Comparison of ENCODE assay signal across 18 cellular contexts in genomic region chr22:46982635-46983034, GRCh38.
A peak's percentile ranks its signal among the peaks of the same experiment; 100 is the strongest.
DNase-seq lines count a peak whose midpoint lies in the region; ATAC-seq and TF ChIP-seq lines count a peak whose summit lies in the region.
"Had no signal": no experiment of that assay in that cellular context is flagged by ENCODE, and none has a peak within 500 bp of the region (broad histone marks: within the 10 kb centered on the region; RNA-seq: fewer than 3 reads in every experiment).

No MANE protein-coding gene starts in this region.

- no peaks in the 10 kb centered on the region for H3K36me3 ChIP-seq in mammary epithelial cell (ENCODE audit: insufficient read depth, low read length)

- no peak overlapping the region for H3K4me3 ChIP-seq in mammary epithelial cell (replicated peaks in 1 of 3; ENCODE audit: insufficient read depth in 1 of 3, low read depth in 2 of 3, low read length in 3 of 3)
- H3K4me3 ChIP-seq: BLaER1, GM12878, GM23248 had no signal

- peaks cover 6% of the 10 kb centered on the region for H3K79me2 ChIP-seq in mammary epithelial cell (ENCODE audit: insufficient read depth, low read length)

- H3K27me3 Mint-ChIP-seq in MCF 10A (ENCODE audit: insufficient read depth, unreplicated experiment): no peaks in the 10 kb centered on the region
- no peaks in the 10 kb centered on the region for H3K27me3 Mint-ChIP-seq in nephron progenitor cell (ENCODE audit: low read depth, poor library complexity)

- CTCF ChIA-PET in MCF 10A (lab: Yijun Ruan, JAX) (interaction anchor here (1.2 kb wide), 1 partner anchor 15 kb away, joined by 4 read pairs; no protein-coding TSS in a partner anchor), mammary epithelial cell (lab: Charles Lee; ENCODE audit: low non-redundant PET) (no interaction called here)

- WGBS in mammary epithelial cell (ENCODE audit: low coverage, missing lambda C conversion rate): 95% methylated on average over 14 of the region's 14 CpGs

- BruUV-seq in MCF 10A (replicated peaks; lab: Mats Ljungman, UMichigan) (no TSS peak), mammary epithelial cell (replicated peaks; lab: Mats Ljungman, UMichigan) (no TSS peak)

- in situ Hi-C loops in mammary epithelial cell (cut with MboI; ENCODE audit: low sequenced_read_pairs in 2 of 2): no loop called here

- H3K4me3 Mint-ChIP-seq in MCF 10A (ENCODE audit: unreplicated experiment) (no peak overlapping the region), nephron progenitor cell (no peak overlapping the region)
- H3K4me3 Mint-ChIP-seq: CD14-positive monocyte; CD8-positive, alpha-beta T cell had no signal

- H3K27ac ChIP-seq in mammary epithelial cell (ENCODE audit: insufficient read depth, low read depth, low read length): no peak overlapping the region
- H3K27ac ChIP-seq: BLaER1, GM23248 had no signal

- H3K27ac Mint-ChIP-seq in MCF 10A (ENCODE audit: low read depth, unreplicated experiment): peak overlapping the region; percentile 63
- H3K27ac Mint-ChIP-seq in nephron progenitor cell: peak overlapping the region; percentile 8
- H3K27ac Mint-ChIP-seq: CD8-positive, alpha-beta T cell had no signal

- H3K9ac ChIP-seq in mammary epithelial cell (ENCODE audit: insufficient read depth, low read length): no peak overlapping the region
- H3K9ac ChIP-seq: BLaER1, GM23248 had no signal

- H3K4me2 ChIP-seq in mammary epithelial cell (ENCODE audit: insufficient read depth, low read depth, low read length): no peak overlapping the region
- H3K4me2 ChIP-seq: BLaER1 had no signal

- dilution Hi-C loops in mammary epithelial cell (cut with HindIII; ENCODE audit: low sequenced_read_pairs): no loop called here

- H3K9me3 ChIP-seq in mammary epithelial cell (replicated peaks; ENCODE audit: insufficient read depth, low read length): peaks cover 2% of the 10 kb centered on the region
- H3K9me3 ChIP-seq: BLaER1 had no signal

- DNase-seq in MCF 10A (ENCODE audit: unreplicated experiment): no peak
- DNase-seq in mammary epithelial cell: no peak
- no peak for DNase-seq in nephron progenitor cell
- DNase-seq in posterior vena cava (ENCODE audit: low spot score): peak; percentile 69
- DNase-seq in activated effector memory CD4-positive, alpha-beta T cell treated with anti-CD3 and anti-CD28 coated beads, Interleukin-2, amount 50 U/mL, for 16 hours: no peak
- DNase-seq in SIG-M5 treated with dmso at 0.1 percent for 504 hours (lab: John Stamatoyannopoulos, UW; ENCODE audit: unreplicated experiment): no peak
- no peak for DNase-seq in NCI-H1417 (lab: John Stamatoyannopoulos, UW)
- DNase-seq: 8988T; Calu3; CD8-positive, alpha-beta T cell; DMS79 treated with DMSO at 0.1 percent for 48 hours; GM23248; HCEC 1CT; IMR-90 had no signal

- POLR2A ChIA-PET in MCF 10A (lab: Yijun Ruan, JAX): no interaction called here

- H3K4me1 Mint-ChIP-seq in MCF 10A (ENCODE audit: insufficient read depth, unreplicated experiment) (peaks cover 26% of the 10 kb centered on the region), nephron progenitor cell (no peaks in the 10 kb centered on the region)
- H3K4me1 Mint-ChIP-seq: CD14-positive monocyte had no signal

- no peaks in the 10 kb centered on the region for H3K9me3 Mint-ChIP-seq in MCF 10A (ENCODE audit: unreplicated experiment)
- peaks cover 11% of the 10 kb centered on the region for H3K9me3 Mint-ChIP-seq in nephron progenitor cell
- H3K9me3 Mint-ChIP-seq: CD8-positive, alpha-beta T cell had no signal

- H3K36me3 Mint-ChIP-seq in MCF 10A (ENCODE audit: insufficient read depth, unreplicated experiment) (peaks cover 5% of the 10 kb centered on the region), nephron progenitor cell (ENCODE audit: low read depth) (peaks cover 68% of the 10 kb centered on the region)

- no peak for ATAC-seq in GM18511 (IDR thresholded peaks at IDR 0.05; ENCODE audit: unreplicated experiment)
- ATAC-seq: CD8-positive, alpha-beta T cell; GM12878 had no signal

- no peaks in the 10 kb centered on the region for H3K27me3 ChIP-seq in mammary epithelial cell (ENCODE audit: insufficient read depth, low read length)
- H3K27me3 ChIP-seq: BLaER1 had no signal

- TF ChIP-seq CTCF in MCF 10A (IDR thresholded peaks at IDR 0.05; ENCODE audit: unreplicated experiment): no peak
- TF ChIP-seq CTCF in mammary epithelial cell (conservative IDR thresholded peaks at IDR 0.05 in 1 of 2, IDR thresholded peaks at IDR 0.05 in 1 of 2; ENCODE audit: extremely low read depth in 1 of 2, insufficient read depth in 1 of 2, low read depth in 1 of 2, low read length in 2 of 2): no peak
- TF ChIP-seq CTCF in nephron progenitor cell (IDR thresholded peaks at IDR 0.05): no peak

- no peak overlapping the region for H2AFZ ChIP-seq in mammary epithelial cell (ENCODE audit: low read depth, low read length)
- H2AFZ ChIP-seq: GM23248 had no signal

- peaks cover 22% of the 10 kb centered on the region for H3K4me1 ChIP-seq in mammary epithelial cell (ENCODE audit: insufficient read depth, low read length)
- H3K4me1 ChIP-seq: BLaER1 had no signal

- intact Hi-C loops in MCF 10A (cut with micrococcal nuclease): no loop called here
- intact Hi-C loops in mammary epithelial cell (cut with micrococcal nuclease): no loop called here
- intact Hi-C loops in posterior vena cava (cut with DNase I): no loop called here

- no peaks in the 10 kb centered on the region for H4K20me1 ChIP-seq in mammary epithelial cell (ENCODE audit: insufficient read depth, low read length)
